In genomic region chr11:3914807-3915206, GRCh38 we compare ENCODE assay signal across 15 cellular contexts. TPM values are rescaled to one million over a fixed set of nuclear protein-coding genes. Genes with fewer than 3 reads are reported as not detected.
DNase-seq lines count a peak whose midpoint lies in the region; ATAC-seq lines count a peak whose summit lies in the region.
"Had no signal": no experiment of that assay in that cellular context is flagged by ENCODE, and none has a peak within 500 bp of the region (broad histone marks: within the 10 kb centered on the region; RNA-seq: fewer than 3 reads in every experiment).

No MANE protein-coding gene starts in this region.

- H3K4me1 ChIP-seq in CD8-positive, alpha-beta memory T cell (ENCODE audit: insufficient read depth, low read length) = peaks cover 36% of the 10 kb centered on the region

- H3K27me3 Mint-ChIP-seq in CD8-positive, alpha-beta memory T cell = no peaks in the 10 kb centered on the region
- no peaks in the 10 kb centered on the region for H3K27me3 Mint-ChIP-seq in naive B cell
- H3K27me3 Mint-ChIP-seq: brain had no signal

- peaks cover 65 to 87% (median 85%) of the 10 kb centered on the region in 3 donors for H3K4me1 Mint-ChIP-seq in CD8-positive, alpha-beta memory T cell
- H3K4me1 Mint-ChIP-seq in naive B cell = peaks cover 57 to 92% (median 65%) of the 10 kb centered on the region in 3 donors
- H3K4me1 Mint-ChIP-seq: brain, neural crest cell had no signal

- POLR2A ChIA-PET in CD8-positive, alpha-beta memory T cell (lab: Charles Lee) = no interaction called here

- H3K27ac Mint-ChIP-seq in CD8-positive, alpha-beta memory T cell = peak overlapping the region in 7 of 8 donors; percentile 18 to 86 (median 35)
- H3K27ac Mint-ChIP-seq in naive B cell = peak overlapping the region; percentile 34 to 95 (median 85)
- H3K27ac Mint-ChIP-seq: brain had no signal

- ATAC-seq in naive B cell (ENCODE audit: low read depth in 2 of 2) = peak; percentile 90 to 92
- ATAC-seq in GM18511 (IDR thresholded peaks at IDR 0.05; ENCODE audit: unreplicated experiment) = no peak
- ATAC-seq: left colon, right cardiac atrium had no signal

- H3K9me3 Mint-ChIP-seq in CD8-positive, alpha-beta memory T cell = no peaks in the 10 kb centered on the region
- H3K9me3 Mint-ChIP-seq in naive B cell = no peaks in the 10 kb centered on the region
- H3K9me3 Mint-ChIP-seq: neural crest cell had no signal

- H3K9me3 ChIP-seq in CD8-positive, alpha-beta memory T cell (ENCODE audit: low read length) = no peaks in the 10 kb centered on the region

- H3K36me3 Mint-ChIP-seq in CD8-positive, alpha-beta memory T cell = peaks cover 0 to 3% (median 2%) of the 10 kb centered on the region in 3 donors
- peaks cover 4 to 8% of the 10 kb centered on the region in 2 donors for H3K36me3 Mint-ChIP-seq in naive B cell
- H3K36me3 Mint-ChIP-seq: brain had no signal

- no peaks in the 10 kb centered on the region for H3K27me3 ChIP-seq in CD8-positive, alpha-beta memory T cell (ENCODE audit: insufficient read depth, low read length, poor library complexity, severe bottlenecking)

- peak in 1 of 5 donors; percentile 38 for DNase-seq in CD8-positive, alpha-beta memory T cell
- DNase-seq in NAMALWA (ENCODE audit: low spot score) (peak; percentile 24), naive B cell (peak; percentile 46), NCI-H2029 (lab: John Stamatoyannopoulos, UW) (no peak)
- peak; percentile 37 for DNase-seq in central memory CD4-positive, alpha-beta T cell
- no peak for DNase-seq in activated naive CD4-positive, alpha-beta T cell treated with Interleukin-2 at 50 U/mL for 16 hours
- no peak for DNase-seq in activated CD8-positive, alpha-beta memory T cell treated with anti-CD3 and anti-CD28 coated beads, Interleukin-2, amount 50 U/mL, for 48 hours
- DNase-seq: activated CD4-positive, alpha-beta T cell treated with anti-CD3 and anti-CD28 coated beads, Interleukin-2, amount 50 U/mL, for 4 hours; left colon; right cardiac atrium; SW 1271 had no signal

- H3K27ac ChIP-seq in CD8-positive, alpha-beta memory T cell (ENCODE audit: low read depth, low read length) = no peak overlapping the region
- H3K27ac ChIP-seq: C4-2B had no signal

- H3K4me3 Mint-ChIP-seq in CD8-positive, alpha-beta memory T cell = peak overlapping the region in 1 of 7 donors; percentile 1
- H3K4me3 Mint-ChIP-seq in naive B cell = peak overlapping the region in 5 of 8 donors; percentile 0 to 69 (median 59)
- H3K4me3 Mint-ChIP-seq: brain, neural crest cell had no signal

- no peaks in the 10 kb centered on the region for H3K36me3 ChIP-seq in CD8-positive, alpha-beta memory T cell (ENCODE audit: insufficient read depth, low read length)

- no peak overlapping the region for H3K4me3 ChIP-seq in CD8-positive, alpha-beta memory T cell (ENCODE audit: low read length)

- CTCF ChIA-PET in CD8-positive, alpha-beta memory T cell (lab: Charles Lee) = interaction anchor here (0.9 to 2.2 kb wide), 2 partner anchors 60 to 106 kb away, joined by 3 to 16 read pairs; partner anchors contain the start of genes PGAP2 and STIM1

RNA-seq across cellular contexts. Expression of gene STIM1, which starts 59.3 kb away (rescaled TPM):
- total RNA-seq in CD8-positive, alpha-beta memory T cell = 10 to 100 TPM; 45.6 to 46.0 TPM
- 43.8 TPM for polyA plus RNA-seq in CD8-positive, alpha-beta memory T cell
- polyA plus RNA-seq in naive B cell (ENCODE audit: low read depth in 6 of 6) = 10 to 100 TPM; 29.1 to 51.9 (median 35.0) TPM

Comparison
In these comparisons a context has a peak if more than half of its experiments do, and no peak if none do; other contexts are left out.
1. DNase-seq: peak in NAMALWA (single experiment), central memory CD4-positive, alpha-beta T cell (single experiment) and naive B cell (single experiment); none in activated naive CD4-positive, alpha-beta T cell treated with Interleukin-2 at 50 U/mL for 16 hours (single experiment), NCI-H2029 (single experiment) and activated CD8-positive, alpha-beta memory T cell treated with anti-CD3 and anti-CD28 coated beads, Interleukin-2, amount 50 U/mL, for 48 hours (single experiment).